1 cellular context compared by ENCODE assay signal in the genomic region with DNA sequence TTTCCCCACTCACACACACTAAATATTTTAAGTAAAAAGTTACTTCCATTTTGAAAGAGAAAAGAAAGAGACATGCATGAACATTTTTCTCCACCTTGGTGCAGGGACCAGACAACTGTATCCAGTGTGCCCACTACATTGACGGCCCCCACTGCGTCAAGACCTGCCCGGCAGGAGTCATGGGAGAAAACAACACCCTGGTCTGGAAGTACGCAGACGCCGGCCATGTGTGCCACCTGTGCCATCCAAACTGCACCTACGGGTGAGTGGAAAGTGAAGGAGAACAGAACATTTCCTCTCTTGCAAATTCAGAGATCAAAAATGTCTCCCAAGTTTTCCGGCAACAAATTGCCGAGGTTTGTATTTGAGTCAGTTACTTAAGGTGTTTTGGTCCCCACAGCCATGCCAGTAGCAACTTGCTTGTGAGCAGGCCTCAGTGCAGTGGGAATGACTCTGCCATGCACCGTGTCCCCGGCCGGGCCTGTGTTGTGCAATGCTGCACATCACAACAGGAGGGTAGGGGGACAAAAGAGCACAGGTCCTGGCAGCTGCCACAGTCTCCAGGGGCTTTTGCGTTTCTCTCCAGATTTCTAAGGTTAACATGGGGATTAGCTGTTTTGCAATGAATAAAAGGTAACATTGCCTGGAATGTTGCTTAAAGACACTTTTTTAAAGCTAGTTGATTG.
TF ChIP-seq lines count a peak whose summit lies in the region.

No MANE protein-coding gene starts in this region.

TF ChIP-seq in GM23338, 12 proteins besides CTCF, POLR2A, EP300 and RAD21 (continued from another document):
- TF ChIP-seq ZNF462 (CRISPR knock-in tag; IDR thresholded peaks at IDR 0.05) (no peak), CREB1 (CRISPR knock-in tag; IDR thresholded peaks at IDR 0.05; ENCODE audit: low read depth) (no peak), POLR2AphosphoS5 (IDR thresholded peaks at IDR 0.05; ENCODE audit: low read depth) (no peak), JUNB (IDR thresholded peaks at IDR 0.05; ENCODE audit: unreplicated experiment) (no peak), REST (IDR thresholded peaks at IDR 0.05; ENCODE audit: unreplicated experiment) (no peak), ZNF114 (CRISPR knock-in tag; IDR thresholded peaks at IDR 0.05) (no peak)
